In the genomic region with DNA sequence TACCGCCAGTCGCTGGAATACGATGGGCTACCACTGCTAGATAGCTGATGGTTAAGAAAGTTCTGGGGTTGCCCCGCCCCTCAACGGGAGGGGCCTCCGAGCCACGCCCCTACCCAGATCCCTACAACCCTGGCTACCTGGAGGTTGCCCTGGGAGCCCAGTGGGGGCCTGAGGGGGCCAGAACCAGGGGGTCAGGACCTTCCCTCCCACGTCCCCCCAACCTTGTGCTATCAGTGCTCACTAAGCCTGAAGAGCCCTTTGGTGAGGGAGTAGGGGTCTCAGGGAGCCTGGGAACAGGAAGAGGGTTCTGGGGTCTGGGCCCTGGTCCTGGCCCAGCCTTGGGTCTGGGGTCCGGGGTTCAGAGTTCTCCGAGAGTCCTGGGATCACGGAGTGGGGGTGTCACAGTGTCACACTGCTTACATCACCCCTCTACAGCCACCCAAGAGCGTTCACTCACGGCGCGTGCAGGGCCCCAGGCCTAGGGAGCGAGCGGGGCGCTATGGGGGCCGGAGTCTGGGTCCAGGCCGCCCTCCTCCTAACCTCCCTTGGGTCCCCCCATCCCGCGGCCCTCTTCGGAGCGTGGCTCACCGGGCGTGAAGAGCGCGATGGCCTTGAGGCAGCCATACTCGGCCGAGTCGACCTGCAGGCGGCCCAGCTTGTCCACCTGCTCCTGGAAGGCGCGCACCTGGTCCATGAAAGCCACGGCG, we compare ENCODE assay signal across 8 cellular contexts. TPM values are rescaled to one million over a fixed set of nuclear protein-coding genes. Genes with fewer than 3 reads are reported as not detected.
DNase-seq lines count a peak whose midpoint lies in the region; ATAC-seq and TF ChIP-seq lines count a peak whose summit lies in the region.

No MANE protein-coding gene starts in this region.

- in situ Hi-C loops in gastrocnemius medialis (cut with MboI; ENCODE audit: low sequenced_read_pairs in 4 of 4): no loop called here

- H3K4me3 ChIP-seq in heart right ventricle (peak overlapping the region; percentile 5 to 67 (median 58)), gastrocnemius medialis (peak overlapping the region; percentile 45 to 65 (median 50))

- DNase-seq in NCI-H2029 (lab: John Stamatoyannopoulos, UW) (peak; percentile 35), NCI-H2029 treated with DMSO at 0.1 percent for 48 hours (lab: John Stamatoyannopoulos, UW) (no peak), RPMI8226 (peak; percentile 82), heart right ventricle (peak in 1 of 2 donors; percentile 50), gastrocnemius medialis (peak in 1 of 2 donors; percentile 45)
- DNase-seq in activated naive CD4-positive, alpha-beta T cell treated with anti-CD3 and anti-CD28 coated beads, Interleukin-2, amount 50 U/mL, for 16 hours: peak; percentile 74

- no peaks in the 10 kb centered on the region for H3K27me3 ChIP-seq in heart right ventricle
- H3K27me3 ChIP-seq in gastrocnemius medialis: no peaks in the 10 kb centered on the region

- intact Hi-C loops in heart right ventricle (cut with DNase I) (loop anchor here in 1 of 10 donors (5.0 kb wide), 1 partner anchor 168 kb away; no protein-coding TSS in a partner anchor), gastrocnemius medialis (cut with DNase I; ENCODE audit: low total_unique reads) (loop anchor here (5.0 kb wide), 1 partner anchor 168 kb away; no protein-coding TSS in a partner anchor)

- WGBS in heart right ventricle, 2 donors: 25 to 26% methylated on average over 36 of the region's 36 CpGs

- peaks cover 12 to 26% (median 21%) of the 10 kb centered on the region in 9 donors for H3K4me1 ChIP-seq in heart right ventricle
- peaks cover 9 to 16% of the 10 kb centered on the region in 2 donors for H3K4me1 ChIP-seq in gastrocnemius medialis

- TF ChIP-seq CTCF in heart right ventricle (IDR thresholded peaks at IDR 0.05): no peak
- TF ChIP-seq CTCF in gastrocnemius medialis (IDR thresholded peaks at IDR 0.05 in 4 of 5, conservative IDR thresholded peaks at IDR 0.05 in 1 of 5): no peak

- H3K27ac ChIP-seq in heart right ventricle (peak overlapping the region in 9 of 10 donors; percentile 49 to 83 (median 79)), gastrocnemius medialis (peak overlapping the region; percentile 50 to 78 (median 70))

- H3K36me3 ChIP-seq in heart right ventricle (peaks cover 0 to 67% (median 18%) of the 10 kb centered on the region in 9 donors), gastrocnemius medialis (peaks cover 0 to 26% of the 10 kb centered on the region in 2 donors)

- no peaks in the 10 kb centered on the region for H3K9me3 ChIP-seq in heart right ventricle
- no peaks in the 10 kb centered on the region for H3K9me3 ChIP-seq in gastrocnemius medialis

- ATAC-seq in HG03354 (IDR thresholded peaks at IDR 0.05; ENCODE audit: poor library complexity, severe bottlenecking, unreplicated experiment): peak; percentile 50
- peak; percentile 65 to 71 (median 68) for ATAC-seq in heart right ventricle
- peak; percentile 66 for ATAC-seq in gastrocnemius medialis
- ATAC-seq in GM21367 (IDR thresholded peaks at IDR 0.05; ENCODE audit: unreplicated experiment): no peak

- no peak for TF ChIP-seq POLR2A in gastrocnemius medialis (IDR thresholded peaks at IDR 0.05)

RNA-seq across cellular contexts. Expression of a gene that starts 9.0 kb away (rescaled TPM):
- total RNA-seq in heart right ventricle (10 to 100 TPM in 9 of 10 donors, 1 to 10 TPM in 1; 7.2 to 38.6 (median 15.0) TPM), gastrocnemius medialis (1 to 10 TPM; 3.3 to 5.8 (median 4.5) TPM)
- polyA plus RNA-seq in heart right ventricle: 10 to 100 TPM; 14.3 to 47.4 TPM

RNA-seq across cellular contexts. Expression of a gene that starts 10.7 kb away (rescaled TPM):
- 10 to 100 TPM; 34.5 to 79.7 (median 42.2) TPM for total RNA-seq in heart right ventricle
- 10 to 100 TPM; 32.0 to 46.1 TPM for polyA plus RNA-seq in heart right ventricle
- total RNA-seq in gastrocnemius medialis: 10 to 100 TPM; 64.9 to 95.8 (median 72.0) TPM

RNA-seq across cellular contexts. Expression of a gene that starts 19.9 kb away (rescaled TPM):
- total RNA-seq in heart right ventricle: 10 to 100 TPM; 25.1 to 36.6 (median 28.3) TPM
- 10 to 100 TPM; 48.6 to 67.6 TPM for polyA plus RNA-seq in heart right ventricle
- total RNA-seq in gastrocnemius medialis: 10 to 100 TPM; 14.1 to 39.9 (median 22.3) TPM

RNA-seq across cellular contexts. Expression of a gene that starts 29.5 kb away (rescaled TPM):
- 10 to 100 TPM in 1 of 10 donors, 1 to 10 TPM in 9; 3.4 to 10.7 (median 6.6) TPM for total RNA-seq in heart right ventricle
- polyA plus RNA-seq in heart right ventricle: 10 to 100 TPM; 11.5 to 30.9 TPM
- total RNA-seq in gastrocnemius medialis: 1 to 10 TPM; 2.6 to 7.1 (median 4.1) TPM

RNA-seq across cellular contexts. Expression of a gene that starts 32.2 kb away (rescaled TPM):
- total RNA-seq in heart right ventricle (10 to 100 TPM; 64.5 to 83.4 (median 74.4) TPM), gastrocnemius medialis (100 to 1,000 TPM in 2 of 4 donors, 10 to 100 TPM in 2; 86.3 to 120 (median 99.4) TPM)
- 10 to 100 TPM; 68.9 to 88.2 TPM for polyA plus RNA-seq in heart right ventricle
